ENCODE assay signal across 26 cellular contexts in the genomic region with DNA sequence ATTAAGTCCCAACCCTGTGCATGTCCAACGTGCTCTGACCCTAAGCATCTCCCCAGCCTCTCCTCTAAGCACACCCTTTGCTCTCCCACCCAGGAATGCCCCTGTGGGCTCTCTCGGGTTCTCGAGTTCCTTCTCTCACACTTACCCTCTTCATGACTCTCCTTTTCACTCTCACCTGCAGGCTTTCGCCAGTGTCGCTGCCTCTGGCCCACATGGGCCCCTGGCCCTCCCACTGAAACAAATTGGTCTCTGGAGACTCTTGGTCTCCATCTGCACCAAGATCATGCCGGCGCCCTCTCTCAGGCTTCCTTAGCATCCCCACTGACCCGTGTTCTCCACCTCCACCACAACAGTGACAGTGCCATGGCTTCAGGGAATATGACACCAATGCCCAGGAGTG.
"Had no signal": no experiment of that assay in that cellular context is flagged by ENCODE, and none has a peak within 500 bp of the region (broad histone marks: within the 10 kb centered on the region; RNA-seq: fewer than 3 reads in every experiment).

No MANE protein-coding gene starts in this region.

- H3K9me3 ChIP-seq: gastroesophageal sphincter, heart right ventricle, left lung, lower lobe of right lung, mucosa of descending colon had no signal

- H3K4me3 ChIP-seq: coronary artery, dorsolateral prefrontal cortex, gastroesophageal sphincter, heart right ventricle, left lung, lower lobe of right lung, mucosa of descending colon had no signal

- ATAC-seq: effector memory CD8-positive, alpha-beta T cell; esophagus mucosa; foreskin keratinocyte; gastroesophageal sphincter; heart right ventricle; left cardiac atrium; left lung; left ventricle myocardium superior; lower lobe of right lung; mucosa of descending colon had no signal

- H3K36me3 Mint-ChIP-seq: mesothelial cell of epicardium, naive B cell had no signal

- H3K4me3 Mint-ChIP-seq: effector memory CD8-positive, alpha-beta T cell; endodermal cell; mesothelial cell of epicardium; naive B cell had no signal

- FAIRE-seq: colon, endometrium, frontal cortex, islet of Langerhans, keratinocyte had no signal

- H3K27ac Mint-ChIP-seq: effector memory CD8-positive, alpha-beta T cell; endodermal cell; mesothelial cell of epicardium had no signal

- H3K4me1 ChIP-seq: heart right ventricle, left lung, lower lobe of right lung had no signal

- H3K4me1 Mint-ChIP-seq: naive B cell had no signal

- H3K9me3 Mint-ChIP-seq: effector memory CD8-positive, alpha-beta T cell; endodermal cell; mesothelial cell of epicardium; naive B cell had no signal

- H3K27ac ChIP-seq: coronary artery, dorsolateral prefrontal cortex, epithelial cell of prostate, foreskin keratinocyte, gastroesophageal sphincter, heart right ventricle, left lung, lower lobe of right lung had no signal

- H3K27me3 ChIP-seq: dorsolateral prefrontal cortex, foreskin keratinocyte, gastroesophageal sphincter, heart right ventricle, left lung had no signal

- DNase-seq: dermis blood vessel endothelial cell; dorsolateral prefrontal cortex; effector CD4-positive, alpha-beta T cell; effector memory CD8-positive, alpha-beta T cell; endodermal cell; erythroblast; foreskin keratinocyte; heart right ventricle; hippocampal formation; left cardiac atrium; left ventricle myocardium superior; lower lobe of right lung; mesenchymal stem cell; mucosa of descending colon; naive B cell had no signal

- H3K36me3 ChIP-seq: gastroesophageal sphincter, heart right ventricle, left lung, lower lobe of right lung had no signal
